In the genomic region with DNA sequence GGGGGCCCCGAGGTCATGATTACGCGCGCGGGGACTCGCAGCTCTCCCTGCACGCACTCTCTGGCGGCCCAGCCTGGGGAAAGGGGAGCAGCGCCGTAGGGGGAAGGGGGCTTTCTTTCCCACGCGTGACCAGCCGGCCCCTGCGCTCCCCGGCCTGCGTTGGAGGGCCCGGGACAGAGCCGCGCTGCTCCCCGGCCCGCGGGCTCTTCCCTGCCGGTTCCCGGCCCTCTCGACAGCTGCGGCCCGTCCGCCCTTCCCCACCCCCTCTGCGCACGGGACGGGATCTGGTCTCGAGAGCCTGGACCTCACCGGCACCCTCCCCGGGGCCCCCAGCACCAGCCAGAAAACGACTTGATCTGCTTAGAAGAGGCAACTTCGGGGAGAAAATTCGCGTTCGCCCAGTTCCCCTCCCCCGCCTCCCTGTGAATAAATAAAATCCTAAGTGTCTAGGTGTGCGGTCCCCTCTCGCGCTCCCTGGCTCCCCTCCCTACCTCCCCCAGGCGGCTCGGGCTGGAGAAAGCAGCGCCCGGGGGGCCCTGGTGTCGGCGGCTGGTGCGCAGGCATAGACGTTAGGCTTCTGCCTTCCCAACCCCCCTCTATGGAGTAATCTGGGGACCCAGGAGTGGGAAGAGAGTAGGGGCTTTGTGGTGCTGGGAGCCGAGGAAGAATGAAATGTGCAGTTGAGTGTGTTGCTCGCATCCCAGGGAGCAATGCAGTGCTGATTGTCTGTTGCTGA, we compare ENCODE assay signal across 1 cellular context.
TF ChIP-seq lines count a peak whose summit lies in the region.

No MANE protein-coding gene starts in this region.

TF ChIP-seq in HepG2, 621 proteins besides CTCF, POLR2A, EP300 and RAD21 (continued from another document and continues in another):
- TF ChIP-seq, protein P1, sequence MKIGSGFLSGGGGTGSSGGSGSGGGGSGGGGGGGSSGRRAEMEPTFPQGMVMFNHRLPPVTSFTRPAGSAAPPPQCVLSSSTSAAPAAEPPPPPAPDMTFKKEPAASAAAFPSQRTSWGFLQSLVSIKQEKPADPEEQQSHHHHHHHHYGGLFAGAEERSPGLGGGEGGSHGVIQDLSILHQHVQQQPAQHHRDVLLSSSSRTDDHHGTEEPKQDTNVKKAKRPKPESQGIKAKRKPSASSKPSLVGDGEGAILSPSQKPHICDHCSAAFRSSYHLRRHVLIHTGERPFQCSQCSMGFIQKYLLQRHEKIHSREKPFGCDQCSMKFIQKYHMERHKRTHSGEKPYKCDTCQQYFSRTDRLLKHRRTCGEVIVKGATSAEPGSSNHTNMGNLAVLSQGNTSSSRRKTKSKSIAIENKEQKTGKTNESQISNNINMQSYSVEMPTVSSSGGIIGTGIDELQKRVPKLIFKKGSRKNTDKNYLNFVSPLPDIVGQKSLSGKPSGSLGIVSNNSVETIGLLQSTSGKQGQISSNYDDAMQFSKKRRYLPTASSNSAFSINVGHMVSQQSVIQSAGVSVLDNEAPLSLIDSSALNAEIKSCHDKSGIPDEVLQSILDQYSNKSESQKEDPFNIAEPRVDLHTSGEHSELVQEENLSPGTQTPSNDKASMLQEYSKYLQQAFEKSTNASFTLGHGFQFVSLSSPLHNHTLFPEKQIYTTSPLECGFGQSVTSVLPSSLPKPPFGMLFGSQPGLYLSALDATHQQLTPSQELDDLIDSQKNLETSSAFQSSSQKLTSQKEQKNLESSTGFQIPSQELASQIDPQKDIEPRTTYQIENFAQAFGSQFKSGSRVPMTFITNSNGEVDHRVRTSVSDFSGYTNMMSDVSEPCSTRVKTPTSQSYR (CRISPR knock-in tag; IDR thresholded peaks at IDR 0.05; ENCODE audit: borderline replicate concordance) = peak; percentile 37; the same call in 1 of the 2 replicates
- TF ChIP-seq TCF12 (IDR thresholded peaks at IDR 0.05) = no peak
- TF ChIP-seq TCF12 (CRISPR knock-in tag; IDR thresholded peaks at IDR 0.05) = peak; percentile 31; the same call in 1 of the 2 replicates
- peak; percentile 72 for TF ChIP-seq FOXC1 (CRISPR knock-in tag; IDR thresholded peaks at IDR 0.05; ENCODE audit: borderline replicate concordance)
- TF ChIP-seq, protein P2, sequence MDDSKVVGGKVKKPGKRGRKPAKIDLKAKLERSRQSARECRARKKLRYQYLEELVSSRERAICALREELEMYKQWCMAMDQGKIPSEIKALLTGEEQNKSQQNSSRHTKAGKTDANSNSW (CRISPR knock-in tag; IDR thresholded peaks at IDR 0.05; ENCODE audit: borderline replicate concordance) = no peak
- peak; percentile 92 for TF ChIP-seq ZNF777 (CRISPR knock-in tag; IDR thresholded peaks at IDR 0.05)
- TF ChIP-seq SRSF9 (IDR thresholded peaks at IDR 0.05; ENCODE audit: borderline replicate concordance, insufficient read depth, low read depth, low read length, poor library complexity, severe bottlenecking) = no peak
- 0 out of 2 replicates have a peak, but pooled peaks have one; percentile 40 for TF ChIP-seq ZNF468 (CRISPR knock-in tag; IDR thresholded peaks at IDR 0.05)
- TF ChIP-seq, protein P3, sequence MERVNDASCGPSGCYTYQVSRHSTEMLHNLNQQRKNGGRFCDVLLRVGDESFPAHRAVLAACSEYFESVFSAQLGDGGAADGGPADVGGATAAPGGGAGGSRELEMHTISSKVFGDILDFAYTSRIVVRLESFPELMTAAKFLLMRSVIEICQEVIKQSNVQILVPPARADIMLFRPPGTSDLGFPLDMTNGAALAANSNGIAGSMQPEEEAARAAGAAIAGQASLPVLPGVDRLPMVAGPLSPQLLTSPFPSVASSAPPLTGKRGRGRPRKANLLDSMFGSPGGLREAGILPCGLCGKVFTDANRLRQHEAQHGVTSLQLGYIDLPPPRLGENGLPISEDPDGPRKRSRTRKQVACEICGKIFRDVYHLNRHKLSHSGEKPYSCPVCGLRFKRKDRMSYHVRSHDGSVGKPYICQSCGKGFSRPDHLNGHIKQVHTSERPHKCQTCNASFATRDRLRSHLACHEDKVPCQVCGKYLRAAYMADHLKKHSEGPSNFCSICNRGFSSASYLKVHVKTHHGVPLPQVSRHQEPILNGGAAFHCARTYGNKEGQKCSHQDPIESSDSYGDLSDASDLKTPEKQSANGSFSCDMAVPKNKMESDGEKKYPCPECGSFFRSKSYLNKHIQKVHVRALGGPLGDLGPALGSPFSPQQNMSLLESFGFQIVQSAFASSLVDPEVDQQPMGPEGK (CRISPR knock-in tag; IDR thresholded peaks at IDR 0.05) = peak; percentile 71
- TF ChIP-seq SAP130 (CRISPR knock-in tag; IDR thresholded peaks at IDR 0.05; ENCODE audit: low read depth) = peak; percentile 54
- TF ChIP-seq CBX5 (CRISPR knock-in tag; IDR thresholded peaks at IDR 0.05; ENCODE audit: borderline replicate concordance) = no peak
- peak; percentile 58; the same call in 1 of the 2 replicates for TF ChIP-seq MEF2D (CRISPR knock-in tag; IDR thresholded peaks at IDR 0.05)
- TF ChIP-seq, protein P4, sequence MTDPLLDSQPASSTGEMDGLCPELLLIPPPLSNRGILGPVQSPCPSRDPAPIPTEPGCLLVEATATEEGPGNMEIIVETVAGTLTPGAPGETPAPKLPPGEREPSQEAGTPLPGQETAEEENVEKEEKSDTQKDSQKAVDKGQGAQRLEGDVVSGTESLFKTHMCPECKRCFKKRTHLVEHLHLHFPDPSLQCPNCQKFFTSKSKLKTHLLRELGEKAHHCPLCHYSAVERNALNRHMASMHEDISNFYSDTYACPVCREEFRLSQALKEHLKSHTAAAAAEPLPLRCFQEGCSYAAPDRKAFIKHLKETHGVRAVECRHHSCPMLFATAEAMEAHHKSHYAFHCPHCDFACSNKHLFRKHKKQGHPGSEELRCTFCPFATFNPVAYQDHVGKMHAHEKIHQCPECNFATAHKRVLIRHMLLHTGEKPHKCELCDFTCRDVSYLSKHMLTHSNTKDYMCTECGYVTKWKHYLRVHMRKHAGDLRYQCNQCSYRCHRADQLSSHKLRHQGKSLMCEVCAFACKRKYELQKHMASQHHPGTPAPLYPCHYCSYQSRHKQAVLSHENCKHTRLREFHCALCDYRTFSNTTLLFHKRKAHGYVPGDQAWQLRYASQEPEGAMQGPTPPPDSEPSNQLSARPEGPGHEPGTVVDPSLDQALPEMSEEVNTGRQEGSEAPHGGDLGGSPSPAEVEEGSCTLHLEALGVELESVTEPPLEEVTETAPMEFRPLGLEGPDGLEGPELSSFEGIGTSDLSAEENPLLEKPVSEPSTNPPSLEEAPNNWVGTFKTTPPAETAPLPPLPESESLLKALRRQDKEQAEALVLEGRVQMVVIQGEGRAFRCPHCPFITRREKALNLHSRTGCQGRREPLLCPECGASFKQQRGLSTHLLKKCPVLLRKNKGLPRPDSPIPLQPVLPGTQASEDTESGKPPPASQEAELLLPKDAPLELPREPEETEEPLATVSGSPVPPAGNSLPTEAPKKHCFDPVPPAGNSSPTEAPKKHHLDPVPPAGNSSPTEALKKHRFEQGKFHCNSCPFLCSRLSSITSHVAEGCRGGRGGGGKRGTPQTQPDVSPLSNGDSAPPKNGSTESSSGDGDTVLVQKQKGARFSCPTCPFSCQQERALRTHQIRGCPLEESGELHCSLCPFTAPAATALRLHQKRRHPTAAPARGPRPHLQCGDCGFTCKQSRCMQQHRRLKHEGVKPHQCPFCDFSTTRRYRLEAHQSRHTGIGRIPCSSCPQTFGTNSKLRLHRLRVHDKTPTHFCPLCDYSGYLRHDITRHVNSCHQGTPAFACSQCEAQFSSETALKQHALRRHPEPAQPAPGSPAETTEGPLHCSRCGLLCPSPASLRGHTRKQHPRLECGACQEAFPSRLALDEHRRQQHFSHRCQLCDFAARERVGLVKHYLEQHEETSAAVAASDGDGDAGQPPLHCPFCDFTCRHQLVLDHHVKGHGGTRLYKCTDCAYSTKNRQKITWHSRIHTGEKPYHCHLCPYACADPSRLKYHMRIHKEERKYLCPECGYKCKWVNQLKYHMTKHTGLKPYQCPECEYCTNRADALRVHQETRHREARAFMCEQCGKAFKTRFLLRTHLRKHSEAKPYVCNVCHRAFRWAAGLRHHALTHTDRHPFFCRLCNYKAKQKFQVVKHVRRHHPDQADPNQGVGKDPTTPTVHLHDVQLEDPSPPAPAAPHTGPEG (CRISPR knock-in tag; IDR thresholded peaks at IDR 0.05) = peak; percentile 64; the same call in 1 of the 2 replicates
- TF ChIP-seq ZNF20 (CRISPR knock-in tag; IDR thresholded peaks at IDR 0.05) = 0 out of 2 replicates have a peak, but pooled peaks have one; percentile 36
- TF ChIP-seq, protein P5, sequence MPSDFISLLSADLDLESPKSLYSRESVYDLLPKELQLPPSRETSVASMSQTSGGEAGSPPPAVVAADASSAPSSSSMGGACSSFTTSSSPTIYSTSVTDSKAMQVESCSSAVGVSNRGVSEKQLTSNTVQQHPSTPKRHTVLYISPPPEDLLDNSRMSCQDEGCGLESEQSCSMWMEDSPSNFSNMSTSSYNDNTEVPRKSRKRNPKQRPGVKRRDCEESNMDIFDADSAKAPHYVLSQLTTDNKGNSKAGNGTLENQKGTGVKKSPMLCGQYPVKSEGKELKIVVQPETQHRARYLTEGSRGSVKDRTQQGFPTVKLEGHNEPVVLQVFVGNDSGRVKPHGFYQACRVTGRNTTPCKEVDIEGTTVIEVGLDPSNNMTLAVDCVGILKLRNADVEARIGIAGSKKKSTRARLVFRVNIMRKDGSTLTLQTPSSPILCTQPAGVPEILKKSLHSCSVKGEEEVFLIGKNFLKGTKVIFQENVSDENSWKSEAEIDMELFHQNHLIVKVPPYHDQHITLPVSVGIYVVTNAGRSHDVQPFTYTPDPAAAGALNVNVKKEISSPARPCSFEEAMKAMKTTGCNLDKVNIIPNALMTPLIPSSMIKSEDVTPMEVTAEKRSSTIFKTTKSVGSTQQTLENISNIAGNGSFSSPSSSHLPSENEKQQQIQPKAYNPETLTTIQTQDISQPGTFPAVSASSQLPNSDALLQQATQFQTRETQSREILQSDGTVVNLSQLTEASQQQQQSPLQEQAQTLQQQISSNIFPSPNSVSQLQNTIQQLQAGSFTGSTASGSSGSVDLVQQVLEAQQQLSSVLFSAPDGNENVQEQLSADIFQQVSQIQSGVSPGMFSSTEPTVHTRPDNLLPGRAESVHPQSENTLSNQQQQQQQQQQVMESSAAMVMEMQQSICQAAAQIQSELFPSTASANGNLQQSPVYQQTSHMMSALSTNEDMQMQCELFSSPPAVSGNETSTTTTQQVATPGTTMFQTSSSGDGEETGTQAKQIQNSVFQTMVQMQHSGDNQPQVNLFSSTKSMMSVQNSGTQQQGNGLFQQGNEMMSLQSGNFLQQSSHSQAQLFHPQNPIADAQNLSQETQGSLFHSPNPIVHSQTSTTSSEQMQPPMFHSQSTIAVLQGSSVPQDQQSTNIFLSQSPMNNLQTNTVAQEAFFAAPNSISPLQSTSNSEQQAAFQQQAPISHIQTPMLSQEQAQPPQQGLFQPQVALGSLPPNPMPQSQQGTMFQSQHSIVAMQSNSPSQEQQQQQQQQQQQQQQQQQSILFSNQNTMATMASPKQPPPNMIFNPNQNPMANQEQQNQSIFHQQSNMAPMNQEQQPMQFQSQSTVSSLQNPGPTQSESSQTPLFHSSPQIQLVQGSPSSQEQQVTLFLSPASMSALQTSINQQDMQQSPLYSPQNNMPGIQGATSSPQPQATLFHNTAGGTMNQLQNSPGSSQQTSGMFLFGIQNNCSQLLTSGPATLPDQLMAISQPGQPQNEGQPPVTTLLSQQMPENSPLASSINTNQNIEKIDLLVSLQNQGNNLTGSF (CRISPR knock-in tag; IDR thresholded peaks at IDR 0.05) = 0 out of 2 replicates have a peak, but pooled peaks have one; percentile 2
- peak; percentile 55 for TF ChIP-seq ZNF768 (CRISPR knock-in tag; IDR thresholded peaks at IDR 0.05)
- TF ChIP-seq ERF (CRISPR knock-in tag; IDR thresholded peaks at IDR 0.05) = no peak; the same call in 1 of the 2 replicates
- TF ChIP-seq IKZF1 (IDR thresholded peaks at IDR 0.05) = no peak
- TF ChIP-seq ZNF33B (CRISPR knock-in tag; IDR thresholded peaks at IDR 0.05) = no peak; the same call in 1 of the 2 replicates
- TF ChIP-seq, protein P6, sequence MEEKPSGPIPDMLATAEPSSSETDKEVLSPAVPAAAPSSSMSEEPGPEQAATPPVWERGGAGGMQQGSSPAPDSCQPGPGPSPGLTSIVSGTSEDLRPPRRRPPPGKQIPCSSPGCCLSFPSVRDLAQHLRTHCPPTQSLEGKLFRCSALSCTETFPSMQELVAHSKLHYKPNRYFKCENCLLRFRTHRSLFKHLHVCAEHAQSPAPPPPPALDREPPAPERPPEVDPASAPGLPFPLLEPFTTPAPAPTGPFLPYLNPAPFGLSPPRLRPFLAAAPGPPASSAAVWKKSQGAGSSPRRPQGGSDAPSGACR (CRISPR knock-in tag; IDR thresholded peaks at IDR 0.05) = no peak
- TF ChIP-seq GTF3A (CRISPR knock-in tag; conservative IDR thresholded peaks at IDR 0.05) = peak; percentile 26; the same call in 1 of the 2 replicates
- TF ChIP-seq KLF15 (CRISPR knock-in tag; IDR thresholded peaks at IDR 0.05; ENCODE audit: borderline replicate concordance) = 0 out of 2 replicates have a peak, but pooled peaks have one; percentile 51
- no peak for TF ChIP-seq RORA (CRISPR knock-in tag; IDR thresholded peaks at IDR 0.05)
- peak; percentile 65; the same call in 1 of the 2 replicates for TF ChIP-seq ZBTB38 (CRISPR knock-in tag; IDR thresholded peaks at IDR 0.05)
- TF ChIP-seq, protein P7, sequence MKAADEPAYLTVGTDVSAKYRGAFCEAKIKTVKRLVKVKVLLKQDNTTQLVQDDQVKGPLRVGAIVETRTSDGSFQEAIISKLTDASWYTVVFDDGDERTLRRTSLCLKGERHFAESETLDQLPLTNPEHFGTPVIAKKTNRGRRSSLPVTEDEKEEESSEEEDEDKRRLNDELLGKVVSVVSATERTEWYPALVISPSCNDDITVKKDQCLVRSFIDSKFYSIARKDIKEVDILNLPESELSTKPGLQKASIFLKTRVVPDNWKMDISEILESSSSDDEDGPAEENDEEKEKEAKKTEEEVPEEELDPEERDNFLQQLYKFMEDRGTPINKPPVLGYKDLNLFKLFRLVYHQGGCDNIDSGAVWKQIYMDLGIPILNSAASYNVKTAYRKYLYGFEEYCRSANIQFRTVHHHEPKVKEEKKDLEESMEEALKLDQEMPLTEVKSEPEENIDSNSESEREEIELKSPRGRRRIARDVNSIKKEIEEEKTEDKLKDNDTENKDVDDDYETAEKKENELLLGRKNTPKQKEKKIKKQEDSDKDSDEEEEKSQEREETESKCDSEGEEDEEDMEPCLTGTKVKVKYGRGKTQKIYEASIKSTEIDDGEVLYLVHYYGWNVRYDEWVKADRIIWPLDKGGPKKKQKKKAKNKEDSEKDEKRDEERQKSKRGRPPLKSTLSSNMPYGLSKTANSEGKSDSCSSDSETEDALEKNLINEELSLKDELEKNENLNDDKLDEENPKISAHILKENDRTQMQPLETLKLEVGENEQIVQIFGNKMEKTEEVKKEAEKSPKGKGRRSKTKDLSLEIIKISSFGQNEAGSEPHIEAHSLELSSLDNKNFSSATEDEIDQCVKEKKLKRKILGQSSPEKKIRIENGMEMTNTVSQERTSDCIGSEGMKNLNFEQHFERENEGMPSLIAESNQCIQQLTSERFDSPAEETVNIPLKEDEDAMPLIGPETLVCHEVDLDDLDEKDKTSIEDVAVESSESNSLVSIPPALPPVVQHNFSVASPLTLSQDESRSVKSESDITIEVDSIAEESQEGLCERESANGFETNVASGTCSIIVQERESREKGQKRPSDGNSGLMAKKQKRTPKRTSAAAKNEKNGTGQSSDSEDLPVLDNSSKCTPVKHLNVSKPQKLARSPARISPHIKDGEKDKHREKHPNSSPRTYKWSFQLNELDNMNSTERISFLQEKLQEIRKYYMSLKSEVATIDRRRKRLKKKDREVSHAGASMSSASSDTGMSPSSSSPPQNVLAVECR (CRISPR knock-in tag; IDR thresholded peaks at IDR 0.05; ENCODE audit: borderline replicate concordance) = 0 out of 2 replicates have a peak, but pooled peaks have one; percentile 37
- TF ChIP-seq SSRP1 (CRISPR knock-in tag; IDR thresholded peaks at IDR 0.05) = no peak
